8 cellular contexts compared by ENCODE assay signal in the genomic region with DNA sequence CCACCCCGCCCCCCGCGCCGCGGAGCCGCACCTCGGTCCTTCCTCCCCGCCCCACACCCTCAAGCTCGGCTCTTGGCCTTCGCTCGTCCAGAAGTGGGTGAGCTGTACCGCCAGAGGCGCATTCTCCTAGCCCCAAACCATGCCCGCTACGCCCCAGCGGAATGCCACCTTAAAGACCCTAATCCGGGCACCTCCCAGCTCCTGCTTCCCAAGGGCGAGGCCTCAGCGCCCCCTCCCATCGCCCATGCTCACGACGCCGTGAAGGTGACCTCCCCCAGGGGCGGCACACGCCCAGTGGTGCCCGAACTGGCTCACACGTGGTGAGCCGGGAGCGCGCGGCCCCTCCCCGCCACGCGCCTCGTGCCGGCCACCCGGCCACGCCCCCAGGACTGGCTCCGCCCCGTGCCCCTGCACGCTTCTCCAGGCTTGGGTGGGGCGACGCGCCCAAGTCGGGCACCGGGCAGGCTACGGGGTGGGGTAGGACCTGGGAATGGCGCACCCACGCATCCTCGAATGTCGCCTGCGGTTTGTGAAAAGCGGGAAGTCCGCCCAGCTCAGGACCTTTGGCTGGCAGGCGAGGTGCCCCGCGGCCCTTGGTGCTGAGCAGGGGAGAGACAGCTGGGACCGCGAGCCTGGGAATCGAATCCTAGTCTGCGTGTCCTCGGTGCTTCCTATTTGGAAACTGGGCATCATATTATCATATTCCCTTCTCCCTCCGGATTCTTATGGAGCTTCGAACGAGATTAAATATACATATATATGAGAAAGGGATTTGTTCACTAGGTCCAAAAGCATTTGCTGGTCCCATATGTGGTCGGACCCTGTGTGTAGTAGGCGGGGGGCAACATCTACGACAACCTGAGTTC. TPM values are rescaled to one million over a fixed set of nuclear protein-coding genes. Genes with fewer than 3 reads are reported as not detected.
DNase-seq lines count a peak whose midpoint lies in the region; ATAC-seq and TF ChIP-seq lines count a peak whose summit lies in the region.

No MANE protein-coding gene starts in this region.

- peaks cover 11% of the 10 kb centered on the region for H3K4me1 Mint-ChIP-seq in activated T-cell treated with anti-CD3 and anti-CD28 coated beads, Interleukin-2, amount 50 U/mL, for 4 hours (ENCODE audit: low read depth)

- WGBS in esophagus muscularis mucosa, result 2% methylated on average over 23 of the region's 68 CpGs

- H3K9me3 Mint-ChIP-seq in activated T-cell treated with anti-CD3 and anti-CD28 coated beads, Interleukin-2, amount 50 U/mL, for 4 hours, result no peaks in the 10 kb centered on the region

- peak overlapping the region; percentile 78 for H2AFZ ChIP-seq in PC-9

- H3K4me3 Mint-ChIP-seq in activated T-cell treated with anti-CD3 and anti-CD28 coated beads, Interleukin-2, amount 50 U/mL, for 4 hours, result peak overlapping the region; percentile 87

- TF ChIP-seq POLR2A in esophagus muscularis mucosa (IDR thresholded peaks at IDR 0.05; ENCODE audit: low read depth), result peak; percentile 66

- TF ChIP-seq EP300 in Ishikawa (IDR thresholded peaks at IDR 0.05; ENCODE audit: borderline replicate concordance) (peak; percentile 11; the same call in 1 of the 2 replicates), esophagus muscularis mucosa (IDR thresholded peaks at IDR 0.05) (no peak)

- peak overlapping the region; percentile 83 for H3K4me3 ChIP-seq in PC-9
- H3K4me3 ChIP-seq in esophagus muscularis mucosa, result peak overlapping the region; percentile 60 to 97 (median 72)

- no peaks in the 10 kb centered on the region for H3K27me3 ChIP-seq in PC-9 (ENCODE audit: insufficient read depth, low read depth)
- no peaks in the 10 kb centered on the region for H3K27me3 ChIP-seq in esophagus muscularis mucosa

- peak; percentile 47 for ATAC-seq in GM21576 (IDR thresholded peaks at IDR 0.05; ENCODE audit: unreplicated experiment)
- ATAC-seq in activated T-cell treated with anti-CD3 and anti-CD28 coated beads, Interleukin-2, amount 50 U/mL, for 4 hours, result peak; percentile 70 to 72

- peak; percentile 85 for DNase-seq in DMS53 treated with DMSO at 0.1 percent for 48 hours (lab: John Stamatoyannopoulos, UW; ENCODE audit: unreplicated experiment)
- DNase-seq in PC-9, result peak; percentile 86 to 98
- DNase-seq in activated T-cell treated with anti-CD3 and anti-CD28 coated beads, Interleukin-2, amount 50 U/mL, for 4 hours, result peak; percentile 92
- peak; percentile 96 for DNase-seq in esophagus muscularis mucosa (ENCODE audit: extremely low spot score)
- DNase-seq in myocyte (ENCODE audit: low read depth), result peak; percentile 95
- peak; percentile 75 to 90 for DNase-seq in stimulated activated CD8-positive, alpha-beta memory T cell treated with anti-CD3 and anti-CD28 coated beads, Interleukin-7, amount 100 ng/mL, for 4 hours (ENCODE audit: low read depth in 2 of 2)

- POLR2A ChIA-PET in PC-9 (lab: Charles Lee; ENCODE audit: unreplicated experiment), result interaction anchor here (0.6 to 1.0 kb wide), 3 partner anchors 23 to 35 kb away, joined by 4 to 5 read pairs (median 5); no protein-coding TSS in a partner anchor

- CTCF ChIA-PET in PC-9 (lab: Charles Lee), result no interaction called here

- H3K4me1 ChIP-seq in PC-9 (replicated peaks; ENCODE audit: insufficient read depth) (peaks cover 20% of the 10 kb centered on the region), esophagus muscularis mucosa (peaks cover 16 to 53% (median 47%) of the 10 kb centered on the region in 4 donors)

- no peak; the same call in 1 of the 2 replicates for TF ChIP-seq CTCF in PC-9 (conservative IDR thresholded peaks at IDR 0.05)
- TF ChIP-seq CTCF in esophagus muscularis mucosa (IDR thresholded peaks at IDR 0.05), result peak; percentile 14 to 41 (median 15)

- H3K27ac ChIP-seq in PC-9 (peak overlapping the region; percentile 85), esophagus muscularis mucosa (replicated peaks in 1 of 4) (peak overlapping the region; percentile 81 to 98 (median 97))

- no peaks in the 10 kb centered on the region for H3K9me3 ChIP-seq in PC-9 (ENCODE audit: insufficient read depth, low read depth)
- no peaks in the 10 kb centered on the region for H3K9me3 ChIP-seq in esophagus muscularis mucosa

- H3K27me3 Mint-ChIP-seq in activated T-cell treated with anti-CD3 and anti-CD28 coated beads, Interleukin-2, amount 50 U/mL, for 4 hours (ENCODE audit: low read depth), result no peaks in the 10 kb centered on the region

- TSS peak; percentile 97 for BruUV-seq in PC-9 (replicated peaks; lab: Mats Ljungman, UMichigan)

- no peak for TF ChIP-seq RAD21 in Ishikawa (IDR thresholded peaks at IDR 0.05; ENCODE audit: low read depth)

- H3K79me2 ChIP-seq in PC-9 (ENCODE audit: low read depth), result peaks cover 14% of the 10 kb centered on the region

- peaks cover 17% of the 10 kb centered on the region for H4K20me1 ChIP-seq in PC-9 (ENCODE audit: insufficient read depth)

- H3K36me3 ChIP-seq in PC-9 (ENCODE audit: low read depth) (no peaks in the 10 kb centered on the region), esophagus muscularis mucosa (peaks cover 0 to 17% (median 10%) of the 10 kb centered on the region in 4 donors)

- H3K36me3 Mint-ChIP-seq in activated T-cell treated with anti-CD3 and anti-CD28 coated beads, Interleukin-2, amount 50 U/mL, for 4 hours (ENCODE audit: insufficient read depth), result no peaks in the 10 kb centered on the region

- peaks cover 39% of the 10 kb centered on the region for H3F3A ChIP-seq in PC-9 (ENCODE audit: insufficient read depth, low read depth)

- H3K9me2 ChIP-seq in PC-9 (ENCODE audit: insufficient read depth), result no peaks in the 10 kb centered on the region

- H3K4me2 ChIP-seq in PC-9, result peak overlapping the region; percentile 83

- intact Hi-C loops in PC-9 (cut with micrococcal nuclease; ENCODE audit: unreplicated experiment), result loop anchor here (1.0 to 10.0 kb wide), 3 partner anchors 27 to 330 kb away; a partner anchor contains a TSS
- intact Hi-C loops in esophagus muscularis mucosa (cut with DNase I), result no loop called here

TF ChIP-seq in Ishikawa, 13 proteins besides CTCF, POLR2A, EP300 and RAD21:
- TF ChIP-seq, protein P1, sequence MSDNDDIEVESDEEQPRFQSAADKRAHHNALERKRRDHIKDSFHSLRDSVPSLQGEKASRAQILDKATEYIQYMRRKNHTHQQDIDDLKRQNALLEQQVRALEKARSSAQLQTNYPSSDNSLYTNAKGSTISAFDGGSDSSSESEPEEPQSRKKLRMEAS (IDR thresholded peaks at IDR 0.05), result peak; percentile 97
- no peak for TF ChIP-seq YY1 (IDR thresholded peaks at IDR 0.05; ENCODE audit: low read depth)
- peak; percentile 45 for TF ChIP-seq TEAD4 (IDR thresholded peaks at IDR 0.05)
- TF ChIP-seq TCF12 (IDR thresholded peaks at IDR 0.05; ENCODE audit: low read depth), result peak; percentile 68
- peak; percentile 85 for TF ChIP-seq EGR1 (IDR thresholded peaks at IDR 0.05)
- TF ChIP-seq, protein P2, sequence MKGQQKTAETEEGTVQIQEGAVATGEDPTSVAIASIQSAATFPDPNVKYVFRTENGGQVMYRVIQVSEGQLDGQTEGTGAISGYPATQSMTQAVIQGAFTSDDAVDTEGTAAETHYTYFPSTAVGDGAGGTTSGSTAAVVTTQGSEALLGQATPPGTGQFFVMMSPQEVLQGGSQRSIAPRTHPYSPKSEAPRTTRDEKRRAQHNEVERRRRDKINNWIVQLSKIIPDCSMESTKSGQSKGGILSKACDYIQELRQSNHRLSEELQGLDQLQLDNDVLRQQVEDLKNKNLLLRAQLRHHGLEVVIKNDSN (IDR thresholded peaks at IDR 0.05), result peak; percentile 83
- TF ChIP-seq NFIC (IDR thresholded peaks at IDR 0.05), result no peak
- peak; percentile 23; the same call in 1 of the 2 replicates for TF ChIP-seq TAF1 (IDR thresholded peaks at IDR 0.05; ENCODE audit: low read depth)
- peak; percentile 85 for TF ChIP-seq ZBTB7A (IDR thresholded peaks at IDR 0.05; ENCODE audit: low read depth)

RNA-seq across cellular contexts. Expression of a gene that starts 0.9 kb away (rescaled TPM):
- 49.5 and 57.1 TPM in 2 replicates for total RNA-seq in PC-9 (2021)
- 1 to 10 TPM; 3.9 to 8.5 (median 6.4) TPM for total RNA-seq in activated T-cell treated with anti-CD3 and anti-CD28 coated beads, Interleukin-2, amount 50 U/mL, for 4 hours
- total RNA-seq in esophagus muscularis mucosa, result 10 to 100 TPM in 1 of 4 donors, 1 to 10 TPM in 3; 3.5 to 14.4 (median 7.2) TPM
- 10.2 and 11.7 TPM in 2 replicates for total RNA-seq in myocyte
- polyA plus RNA-seq in myocyte (2012), result 13.1 TPM

RNA-seq across cellular contexts. Expression of a gene that starts 22.5 kb away (rescaled TPM):
- total RNA-seq in PC-9 (2021) (15.0 and 16.5 TPM in 2 replicates), esophagus muscularis mucosa (10 to 100 TPM; 20.8 to 72.8 (median 48.9) TPM), myocyte (33.1 and 38.2 TPM in 2 replicates)
- 1 to 10 TPM; 2.7 to 3.2 (median 2.8) TPM for total RNA-seq in activated T-cell treated with anti-CD3 and anti-CD28 coated beads, Interleukin-2, amount 50 U/mL, for 4 hours
- 56.8 TPM for polyA plus RNA-seq in myocyte (2012)

RNA-seq across cellular contexts. Expression of a gene that starts 27.0 kb away (rescaled TPM):
- total RNA-seq in PC-9 (2021) (16.0 and 17.7 TPM in 2 replicates), esophagus muscularis mucosa (10 to 100 TPM; 13.3 to 29.9 (median 19.7) TPM), myocyte (19.8 and 20.1 TPM in 2 replicates)
- total RNA-seq in activated T-cell treated with anti-CD3 and anti-CD28 coated beads, Interleukin-2, amount 50 U/mL, for 4 hours, result 10 to 100 TPM; 22.5 to 26.0 (median 25.5) TPM
- polyA plus RNA-seq in myocyte (2012), result 9.6 TPM

RNA-seq across cellular contexts. Expression of a gene that starts 33.9 kb away (rescaled TPM):
- 20.7 and 25.7 TPM in 2 replicates for total RNA-seq in PC-9 (2021)
- total RNA-seq in activated T-cell treated with anti-CD3 and anti-CD28 coated beads, Interleukin-2, amount 50 U/mL, for 4 hours, result 1 to 10 TPM; 2.1 to 3.2 (median 3.0) TPM
- 1 to 10 TPM; 1.7 to 2.6 (median 2.3) TPM for total RNA-seq in esophagus muscularis mucosa
- 2.5 and 3.3 TPM in 2 replicates for total RNA-seq in myocyte
- 11.1 TPM for polyA plus RNA-seq in myocyte (2012)

RNA-seq across cellular contexts. Expression of a gene that starts 56.1 kb away (rescaled TPM):
- total RNA-seq in PC-9 (2021), result 81.0 and 82.0 TPM in 2 replicates
- total RNA-seq in activated T-cell treated with anti-CD3 and anti-CD28 coated beads, Interleukin-2, amount 50 U/mL, for 4 hours, result 10 to 100 TPM; 34.6 to 45.2 (median 37.0) TPM
- 1 to 10 TPM in 3 of 4 donors, under 1 TPM in 1; 0.83 to 6.8 (median 4.0) TPM for total RNA-seq in esophagus muscularis mucosa
- 6.1 and 9.6 TPM in 2 replicates for total RNA-seq in myocyte
- 69.0 TPM for polyA plus RNA-seq in myocyte (2012)

Comparison
In these comparisons a context has a peak if more than half of its experiments do, and no peak if none do; other contexts are left out.
1. Peak in every context shown above with its lines: DNase-seq, ATAC-seq, H3K4me3 ChIP-seq and H3K27ac ChIP-seq.